ENCODE assay signal across 1 cellular context in the genomic region with DNA sequence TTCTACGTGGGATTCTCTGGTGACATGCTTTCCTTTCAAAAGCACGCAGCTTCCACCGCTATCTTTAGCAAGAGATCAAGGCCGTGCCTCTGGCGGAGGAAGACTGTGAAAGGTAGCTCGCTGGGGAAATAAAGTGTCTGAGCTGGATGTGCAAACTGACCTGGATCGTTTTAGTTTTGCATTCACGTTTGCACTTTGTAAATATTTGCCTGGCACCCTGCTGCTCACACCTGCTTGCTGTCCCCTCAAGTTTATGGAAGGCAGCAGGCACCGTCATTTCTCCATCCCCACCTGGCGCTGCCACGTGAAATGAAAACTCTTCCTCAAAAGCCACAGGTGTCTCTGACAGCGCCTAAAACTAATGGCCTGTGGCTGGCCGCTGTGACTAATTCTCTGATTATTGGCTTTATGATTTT.
A peak's percentile ranks its signal among the peaks of the same experiment; 100 is the strongest.
TF ChIP-seq lines count a peak whose summit lies in the region.

No MANE protein-coding gene starts in this region.

TF ChIP-seq in GM12878, 131 proteins besides CTCF, POLR2A, EP300 and RAD21 (continued from another document and continues in another):
- TF ChIP-seq ETV6 (conservative IDR thresholded peaks at IDR 0.05 in 1 of 2, IDR thresholded peaks at IDR 0.05 in 1 of 2; ENCODE audit: borderline replicate concordance in 1 of 2, low read depth in 1 of 2) (peak in 1 of 2 experiments; percentile 47; a peak in 1 of 4 replicates), MEF2B (IDR thresholded peaks at IDR 0.05; ENCODE audit: partially characterized antibody, poor library complexity, severe bottlenecking) (peak; percentile 62), GATAD2B (conservative IDR thresholded peaks at IDR 0.05; ENCODE audit: low read depth) (peak; percentile 63; the same call in 1 of the 2 replicates), MTA2 (IDR thresholded peaks at IDR 0.05; ENCODE audit: low read depth) (peak; percentile 89), GABPA (IDR thresholded peaks at IDR 0.05; ENCODE audit: low read depth) (0 out of 2 replicates have a peak, but pooled peaks have one; percentile 36), TCF3 (IDR thresholded peaks at IDR 0.05; ENCODE audit: borderline replicate concordance, insufficient read depth, low read depth, low read length) (peak; percentile 96), ZNF622 (IDR thresholded peaks at IDR 0.05) (no peak), WRNIP1 (IDR thresholded peaks at IDR 0.05; ENCODE audit: borderline replicate concordance, low read depth, low read length) (no peak), ZBED1 (IDR thresholded peaks at IDR 0.05; ENCODE audit: borderline replicate concordance) (no peak; the same call in 1 of the 2 replicates), POLR2AphosphoS5 (IDR thresholded peaks at IDR 0.05; ENCODE audit: low read length) (no peak), ZZZ3 (IDR thresholded peaks at IDR 0.05; ENCODE audit: control insufficient read depth, insufficient read length, low read depth) (no peak), SKIL (IDR thresholded peaks at IDR 0.05; ENCODE audit: low read depth, poor library complexity, severe bottlenecking) (peak; percentile 42), STAT1 (conservative IDR thresholded peaks at IDR 0.05) (no peak), CBFB (IDR thresholded peaks at IDR 0.05; ENCODE audit: low read depth) (peak; percentile 73), CBX3 (IDR thresholded peaks at IDR 0.05; ENCODE audit: borderline replicate concordance, low read depth) (no peak), BACH1 (IDR thresholded peaks at IDR 0.05; ENCODE audit: borderline replicate concordance) (no peak), EED (IDR thresholded peaks at IDR 0.05; ENCODE audit: low read depth) (peak; percentile 96), CREM (IDR thresholded peaks at IDR 0.05; ENCODE audit: low read depth) (peak; percentile 60; the same call in 1 of the 2 replicates), SPI1 (IDR thresholded peaks at IDR 0.05; ENCODE audit: borderline replicate concordance, insufficient read depth, low read depth, low read length) (no peak; the same call in 1 of the 2 replicates), KLF5 (IDR thresholded peaks at IDR 0.05; ENCODE audit: partially characterized antibody) (no peak), E4F1 (IDR thresholded peaks at IDR 0.05; ENCODE audit: borderline replicate concordance, partially characterized antibody) (no peak), SMAD1 (IDR thresholded peaks at IDR 0.05; ENCODE audit: low read depth, partially characterized antibody) (no peak), ZNF274 (IDR thresholded peaks at IDR 0.05; ENCODE audit: insufficient read depth, insufficient read length) (no peak), HDAC6 (IDR thresholded peaks at IDR 0.05; ENCODE audit: unreplicated experiment) (no peak), NFYA (IDR thresholded peaks at IDR 0.05; ENCODE audit: borderline replicate concordance, low read depth, low read length) (no peak), YY1 (IDR thresholded peaks at IDR 0.05; ENCODE audit: low read depth, low read length) (no peak), ZNF384 (IDR thresholded peaks at IDR 0.05; ENCODE audit: borderline replicate concordance, low read depth, low read length) (no peak), IKZF2 (IDR thresholded peaks at IDR 0.05) (peak; percentile 88 to 93), IRF4 (IDR thresholded peaks at IDR 0.05; ENCODE audit: low read depth, low read length) (peak; percentile 66), MEF2A (IDR thresholded peaks at IDR 0.05; ENCODE audit: insufficient read depth, low read depth, low read length) (0 out of 2 replicates have a peak, but pooled peaks have one; percentile 61), EZH2 (IDR thresholded peaks at IDR 0.05; ENCODE audit: borderline replicate concordance, control insufficient read depth, low read depth, low read length) (no peak), CHD2 (IDR thresholded peaks at IDR 0.05; ENCODE audit: borderline replicate concordance, low read depth, low read length) (no peak), STAT3 (IDR thresholded peaks at IDR 0.05; ENCODE audit: low read depth, low read length) (no peak), RAD51 (IDR thresholded peaks at IDR 0.05) (no peak), NFIC (IDR thresholded peaks at IDR 0.05; ENCODE audit: low read depth, low read length) (peak; percentile 73; the same call in 1 of the 2 replicates)
- TF ChIP-seq, protein P1, sequence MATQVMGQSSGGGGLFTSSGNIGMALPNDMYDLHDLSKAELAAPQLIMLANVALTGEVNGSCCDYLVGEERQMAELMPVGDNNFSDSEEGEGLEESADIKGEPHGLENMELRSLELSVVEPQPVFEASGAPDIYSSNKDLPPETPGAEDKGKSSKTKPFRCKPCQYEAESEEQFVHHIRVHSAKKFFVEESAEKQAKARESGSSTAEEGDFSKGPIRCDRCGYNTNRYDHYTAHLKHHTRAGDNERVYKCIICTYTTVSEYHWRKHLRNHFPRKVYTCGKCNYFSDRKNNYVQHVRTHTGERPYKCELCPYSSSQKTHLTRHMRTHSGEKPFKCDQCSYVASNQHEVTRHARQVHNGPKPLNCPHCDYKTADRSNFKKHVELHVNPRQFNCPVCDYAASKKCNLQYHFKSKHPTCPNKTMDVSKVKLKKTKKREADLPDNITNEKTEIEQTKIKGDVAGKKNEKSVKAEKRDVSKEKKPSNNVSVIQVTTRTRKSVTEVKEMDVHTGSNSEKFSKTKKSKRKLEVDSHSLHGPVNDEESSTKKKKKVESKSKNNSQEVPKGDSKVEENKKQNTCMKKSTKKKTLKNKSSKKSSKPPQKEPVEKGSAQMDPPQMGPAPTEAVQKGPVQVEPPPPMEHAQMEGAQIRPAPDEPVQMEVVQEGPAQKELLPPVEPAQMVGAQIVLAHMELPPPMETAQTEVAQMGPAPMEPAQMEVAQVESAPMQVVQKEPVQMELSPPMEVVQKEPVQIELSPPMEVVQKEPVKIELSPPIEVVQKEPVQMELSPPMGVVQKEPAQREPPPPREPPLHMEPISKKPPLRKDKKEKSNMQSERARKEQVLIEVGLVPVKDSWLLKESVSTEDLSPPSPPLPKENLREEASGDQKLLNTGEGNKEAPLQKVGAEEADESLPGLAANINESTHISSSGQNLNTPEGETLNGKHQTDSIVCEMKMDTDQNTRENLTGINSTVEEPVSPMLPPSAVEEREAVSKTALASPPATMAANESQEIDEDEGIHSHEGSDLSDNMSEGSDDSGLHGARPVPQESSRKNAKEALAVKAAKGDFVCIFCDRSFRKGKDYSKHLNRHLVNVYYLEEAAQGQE (IDR thresholded peaks at IDR 0.05; ENCODE audit: low read depth, low read length): no peak
- TF ChIP-seq, protein P2, sequence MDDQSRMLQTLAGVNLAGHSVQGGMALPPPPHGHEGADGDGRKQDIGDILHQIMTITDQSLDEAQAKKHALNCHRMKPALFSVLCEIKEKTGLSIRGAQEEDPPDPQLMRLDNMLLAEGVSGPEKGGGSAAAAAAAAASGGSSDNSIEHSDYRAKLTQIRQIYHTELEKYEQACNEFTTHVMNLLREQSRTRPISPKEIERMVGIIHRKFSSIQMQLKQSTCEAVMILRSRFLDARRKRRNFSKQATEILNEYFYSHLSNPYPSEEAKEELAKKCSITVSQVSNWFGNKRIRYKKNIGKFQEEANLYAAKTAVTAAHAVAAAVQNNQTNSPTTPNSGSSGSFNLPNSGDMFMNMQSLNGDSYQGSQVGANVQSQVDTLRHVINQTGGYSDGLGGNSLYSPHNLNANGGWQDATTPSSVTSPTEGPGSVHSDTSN (IDR thresholded peaks at IDR 0.05; ENCODE audit: insufficient replicate concordance, low read depth, low read length): peak; percentile 69
- TF ChIP-seq, protein P3, sequence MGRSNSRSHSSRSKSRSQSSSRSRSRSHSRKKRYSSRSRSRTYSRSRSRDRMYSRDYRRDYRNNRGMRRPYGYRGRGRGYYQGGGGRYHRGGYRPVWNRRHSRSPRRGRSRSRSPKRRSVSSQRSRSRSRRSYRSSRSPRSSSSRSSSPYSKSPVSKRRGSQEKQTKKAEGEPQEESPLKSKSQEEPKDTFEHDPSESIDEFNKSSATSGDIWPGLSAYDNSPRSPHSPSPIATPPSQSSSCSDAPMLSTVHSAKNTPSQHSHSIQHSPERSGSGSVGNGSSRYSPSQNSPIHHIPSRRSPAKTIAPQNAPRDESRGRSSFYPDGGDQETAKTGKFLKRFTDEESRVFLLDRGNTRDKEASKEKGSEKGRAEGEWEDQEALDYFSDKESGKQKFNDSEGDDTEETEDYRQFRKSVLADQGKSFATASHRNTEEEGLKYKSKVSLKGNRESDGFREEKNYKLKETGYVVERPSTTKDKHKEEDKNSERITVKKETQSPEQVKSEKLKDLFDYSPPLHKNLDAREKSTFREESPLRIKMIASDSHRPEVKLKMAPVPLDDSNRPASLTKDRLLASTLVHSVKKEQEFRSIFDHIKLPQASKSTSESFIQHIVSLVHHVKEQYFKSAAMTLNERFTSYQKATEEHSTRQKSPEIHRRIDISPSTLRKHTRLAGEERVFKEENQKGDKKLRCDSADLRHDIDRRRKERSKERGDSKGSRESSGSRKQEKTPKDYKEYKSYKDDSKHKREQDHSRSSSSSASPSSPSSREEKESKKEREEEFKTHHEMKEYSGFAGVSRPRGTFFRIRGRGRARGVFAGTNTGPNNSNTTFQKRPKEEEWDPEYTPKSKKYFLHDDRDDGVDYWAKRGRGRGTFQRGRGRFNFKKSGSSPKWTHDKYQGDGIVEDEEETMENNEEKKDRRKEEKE (IDR thresholded peaks at IDR 0.05): no peak
- TF ChIP-seq, protein P4, sequence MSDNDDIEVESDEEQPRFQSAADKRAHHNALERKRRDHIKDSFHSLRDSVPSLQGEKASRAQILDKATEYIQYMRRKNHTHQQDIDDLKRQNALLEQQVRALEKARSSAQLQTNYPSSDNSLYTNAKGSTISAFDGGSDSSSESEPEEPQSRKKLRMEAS (IDR thresholded peaks at IDR 0.05; ENCODE audit: low read depth, low read length): no peak
- TF ChIP-seq, protein P5, sequence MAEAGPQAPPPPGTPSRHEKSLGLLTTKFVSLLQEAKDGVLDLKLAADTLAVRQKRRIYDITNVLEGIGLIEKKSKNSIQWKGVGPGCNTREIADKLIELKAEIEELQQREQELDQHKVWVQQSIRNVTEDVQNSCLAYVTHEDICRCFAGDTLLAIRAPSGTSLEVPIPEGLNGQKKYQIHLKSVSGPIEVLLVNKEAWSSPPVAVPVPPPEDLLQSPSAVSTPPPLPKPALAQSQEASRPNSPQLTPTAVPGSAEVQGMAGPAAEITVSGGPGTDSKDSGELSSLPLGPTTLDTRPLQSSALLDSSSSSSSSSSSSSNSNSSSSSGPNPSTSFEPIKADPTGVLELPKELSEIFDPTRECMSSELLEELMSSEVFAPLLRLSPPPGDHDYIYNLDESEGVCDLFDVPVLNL (IDR thresholded peaks at IDR 0.05; ENCODE audit: low read depth, low read length): no peak
- TF ChIP-seq, protein P6, sequence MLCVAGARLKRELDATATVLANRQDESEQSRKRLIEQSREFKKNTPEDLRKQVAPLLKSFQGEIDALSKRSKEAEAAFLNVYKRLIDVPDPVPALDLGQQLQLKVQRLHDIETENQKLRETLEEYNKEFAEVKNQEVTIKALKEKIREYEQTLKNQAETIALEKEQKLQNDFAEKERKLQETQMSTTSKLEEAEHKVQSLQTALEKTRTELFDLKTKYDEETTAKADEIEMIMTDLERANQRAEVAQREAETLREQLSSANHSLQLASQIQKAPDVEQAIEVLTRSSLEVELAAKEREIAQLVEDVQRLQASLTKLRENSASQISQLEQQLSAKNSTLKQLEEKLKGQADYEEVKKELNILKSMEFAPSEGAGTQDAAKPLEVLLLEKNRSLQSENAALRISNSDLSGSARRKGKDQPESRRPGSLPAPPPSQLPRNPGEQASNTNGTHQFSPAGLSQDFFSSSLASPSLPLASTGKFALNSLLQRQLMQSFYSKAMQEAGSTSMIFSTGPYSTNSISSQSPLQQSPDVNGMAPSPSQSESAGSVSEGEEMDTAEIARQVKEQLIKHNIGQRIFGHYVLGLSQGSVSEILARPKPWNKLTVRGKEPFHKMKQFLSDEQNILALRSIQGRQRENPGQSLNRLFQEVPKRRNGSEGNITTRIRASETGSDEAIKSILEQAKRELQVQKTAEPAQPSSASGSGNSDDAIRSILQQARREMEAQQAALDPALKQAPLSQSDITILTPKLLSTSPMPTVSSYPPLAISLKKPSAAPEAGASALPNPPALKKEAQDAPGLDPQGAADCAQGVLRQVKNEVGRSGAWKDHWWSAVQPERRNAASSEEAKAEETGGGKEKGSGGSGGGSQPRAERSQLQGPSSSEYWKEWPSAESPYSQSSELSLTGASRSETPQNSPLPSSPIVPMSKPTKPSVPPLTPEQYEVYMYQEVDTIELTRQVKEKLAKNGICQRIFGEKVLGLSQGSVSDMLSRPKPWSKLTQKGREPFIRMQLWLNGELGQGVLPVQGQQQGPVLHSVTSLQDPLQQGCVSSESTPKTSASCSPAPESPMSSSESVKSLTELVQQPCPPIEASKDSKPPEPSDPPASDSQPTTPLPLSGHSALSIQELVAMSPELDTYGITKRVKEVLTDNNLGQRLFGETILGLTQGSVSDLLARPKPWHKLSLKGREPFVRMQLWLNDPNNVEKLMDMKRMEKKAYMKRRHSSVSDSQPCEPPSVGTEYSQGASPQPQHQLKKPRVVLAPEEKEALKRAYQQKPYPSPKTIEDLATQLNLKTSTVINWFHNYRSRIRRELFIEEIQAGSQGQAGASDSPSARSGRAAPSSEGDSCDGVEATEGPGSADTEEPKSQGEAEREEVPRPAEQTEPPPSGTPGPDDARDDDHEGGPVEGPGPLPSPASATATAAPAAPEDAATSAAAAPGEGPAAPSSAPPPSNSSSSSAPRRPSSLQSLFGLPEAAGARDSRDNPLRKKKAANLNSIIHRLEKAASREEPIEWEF (IDR thresholded peaks at IDR 0.05; ENCODE audit: insufficient replicate concordance, low read depth, low read length): peak; percentile 12
